1 cellular context compared by ENCODE assay signal in the genomic region with DNA sequence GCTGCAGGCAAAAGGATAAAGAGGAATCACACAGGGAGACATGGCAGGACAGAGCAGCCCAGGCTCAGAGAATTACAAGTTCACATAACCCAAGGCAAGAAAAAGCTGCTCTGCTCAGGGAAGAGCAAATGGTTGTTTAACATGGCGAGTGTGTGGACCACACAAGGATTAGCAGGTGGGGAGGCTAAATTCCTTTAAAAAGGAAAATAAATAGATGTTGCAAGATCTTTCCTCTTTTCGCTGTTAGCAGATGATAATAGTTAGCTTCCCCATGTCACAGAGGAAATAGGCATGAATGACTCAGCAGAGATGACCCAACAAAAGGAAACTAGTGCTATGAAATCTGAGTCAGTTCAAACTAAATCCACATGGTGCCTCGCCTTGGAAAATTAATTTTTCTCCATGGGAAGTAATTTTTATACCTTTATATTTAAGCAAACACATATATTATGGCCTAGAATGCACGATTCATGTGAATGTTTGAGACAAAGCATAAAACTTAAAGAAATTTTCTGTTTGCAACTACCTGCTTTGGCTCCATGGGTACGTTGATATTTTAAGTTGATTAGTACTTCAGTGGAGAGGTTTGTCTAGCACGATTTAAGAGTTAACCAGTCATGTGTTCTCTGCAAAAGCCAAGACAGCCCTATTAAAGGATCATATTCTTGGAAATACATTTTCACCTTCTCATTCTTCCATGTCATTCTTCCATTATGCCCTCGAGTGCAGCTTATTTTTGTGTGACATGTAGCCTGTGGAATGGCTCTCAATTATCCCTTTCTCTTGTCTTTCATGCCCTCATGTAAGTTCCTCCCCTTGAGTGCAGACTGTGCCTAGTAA.
TF ChIP-seq lines count a peak whose summit lies in the region.

No MANE protein-coding gene starts in this region.

TF ChIP-seq in K562, 482 proteins besides CTCF, POLR2A, EP300 and RAD21 (continued from another document and continues in another):
- TF ChIP-seq ZNF146 (CRISPR knock-in tag; IDR thresholded peaks at IDR 0.05; ENCODE audit: unreplicated experiment): no peak
- TF ChIP-seq RBM15 (IDR thresholded peaks at IDR 0.05; ENCODE audit: insufficient read depth, low read length): no peak
- no peak for TF ChIP-seq NFIC (IDR thresholded peaks at IDR 0.05)
- TF ChIP-seq NFRKB (IDR thresholded peaks at IDR 0.05; ENCODE audit: low read depth): peak; percentile 20; the same call in 1 of the 2 replicates
- TF ChIP-seq EGR1 (conservative IDR thresholded peaks at IDR 0.05): no peak
- TF ChIP-seq, protein P1, sequence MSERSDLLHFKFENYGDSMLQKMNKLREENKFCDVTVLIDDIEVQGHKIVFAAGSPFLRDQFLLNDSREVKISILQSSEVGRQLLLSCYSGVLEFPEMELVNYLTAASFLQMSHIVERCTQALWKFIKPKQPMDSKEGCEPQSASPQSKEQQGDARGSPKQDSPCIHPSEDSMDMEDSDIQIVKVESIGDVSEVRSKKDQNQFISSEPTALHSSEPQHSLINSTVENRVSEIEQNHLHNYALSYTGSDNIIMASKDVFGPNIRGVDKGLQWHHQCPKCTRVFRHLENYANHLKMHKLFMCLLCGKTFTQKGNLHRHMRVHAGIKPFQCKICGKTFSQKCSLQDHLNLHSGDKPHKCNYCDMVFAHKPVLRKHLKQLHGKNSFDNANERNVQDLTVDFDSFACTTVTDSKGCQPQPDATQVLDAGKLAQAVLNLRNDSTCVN (CRISPR knock-in tag; IDR thresholded peaks at IDR 0.05): no peak
- no peak for TF ChIP-seq DNMT1 (IDR thresholded peaks at IDR 0.05)
- TF ChIP-seq, protein P2, sequence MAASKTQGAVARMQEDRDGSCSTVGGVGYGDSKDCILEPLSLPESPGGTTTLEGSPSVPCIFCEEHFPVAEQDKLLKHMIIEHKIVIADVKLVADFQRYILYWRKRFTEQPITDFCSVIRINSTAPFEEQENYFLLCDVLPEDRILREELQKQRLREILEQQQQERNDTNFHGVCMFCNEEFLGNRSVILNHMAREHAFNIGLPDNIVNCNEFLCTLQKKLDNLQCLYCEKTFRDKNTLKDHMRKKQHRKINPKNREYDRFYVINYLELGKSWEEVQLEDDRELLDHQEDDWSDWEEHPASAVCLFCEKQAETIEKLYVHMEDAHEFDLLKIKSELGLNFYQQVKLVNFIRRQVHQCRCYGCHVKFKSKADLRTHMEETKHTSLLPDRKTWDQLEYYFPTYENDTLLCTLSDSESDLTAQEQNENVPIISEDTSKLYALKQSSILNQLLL (CRISPR knock-in tag; IDR thresholded peaks at IDR 0.05; ENCODE audit: borderline replicate concordance): no peak
- TF ChIP-seq MCM3 (IDR thresholded peaks at IDR 0.05): no peak
- TF ChIP-seq KLF6 (CRISPR knock-in tag; IDR thresholded peaks at IDR 0.05; ENCODE audit: borderline replicate concordance): peak; percentile 7; the same call in 1 of the 2 replicates
- no peak for TF ChIP-seq MXD1 (CRISPR knock-in tag; IDR thresholded peaks at IDR 0.05; ENCODE audit: borderline replicate concordance, poor library complexity, severe bottlenecking)
- TF ChIP-seq, protein P3, sequence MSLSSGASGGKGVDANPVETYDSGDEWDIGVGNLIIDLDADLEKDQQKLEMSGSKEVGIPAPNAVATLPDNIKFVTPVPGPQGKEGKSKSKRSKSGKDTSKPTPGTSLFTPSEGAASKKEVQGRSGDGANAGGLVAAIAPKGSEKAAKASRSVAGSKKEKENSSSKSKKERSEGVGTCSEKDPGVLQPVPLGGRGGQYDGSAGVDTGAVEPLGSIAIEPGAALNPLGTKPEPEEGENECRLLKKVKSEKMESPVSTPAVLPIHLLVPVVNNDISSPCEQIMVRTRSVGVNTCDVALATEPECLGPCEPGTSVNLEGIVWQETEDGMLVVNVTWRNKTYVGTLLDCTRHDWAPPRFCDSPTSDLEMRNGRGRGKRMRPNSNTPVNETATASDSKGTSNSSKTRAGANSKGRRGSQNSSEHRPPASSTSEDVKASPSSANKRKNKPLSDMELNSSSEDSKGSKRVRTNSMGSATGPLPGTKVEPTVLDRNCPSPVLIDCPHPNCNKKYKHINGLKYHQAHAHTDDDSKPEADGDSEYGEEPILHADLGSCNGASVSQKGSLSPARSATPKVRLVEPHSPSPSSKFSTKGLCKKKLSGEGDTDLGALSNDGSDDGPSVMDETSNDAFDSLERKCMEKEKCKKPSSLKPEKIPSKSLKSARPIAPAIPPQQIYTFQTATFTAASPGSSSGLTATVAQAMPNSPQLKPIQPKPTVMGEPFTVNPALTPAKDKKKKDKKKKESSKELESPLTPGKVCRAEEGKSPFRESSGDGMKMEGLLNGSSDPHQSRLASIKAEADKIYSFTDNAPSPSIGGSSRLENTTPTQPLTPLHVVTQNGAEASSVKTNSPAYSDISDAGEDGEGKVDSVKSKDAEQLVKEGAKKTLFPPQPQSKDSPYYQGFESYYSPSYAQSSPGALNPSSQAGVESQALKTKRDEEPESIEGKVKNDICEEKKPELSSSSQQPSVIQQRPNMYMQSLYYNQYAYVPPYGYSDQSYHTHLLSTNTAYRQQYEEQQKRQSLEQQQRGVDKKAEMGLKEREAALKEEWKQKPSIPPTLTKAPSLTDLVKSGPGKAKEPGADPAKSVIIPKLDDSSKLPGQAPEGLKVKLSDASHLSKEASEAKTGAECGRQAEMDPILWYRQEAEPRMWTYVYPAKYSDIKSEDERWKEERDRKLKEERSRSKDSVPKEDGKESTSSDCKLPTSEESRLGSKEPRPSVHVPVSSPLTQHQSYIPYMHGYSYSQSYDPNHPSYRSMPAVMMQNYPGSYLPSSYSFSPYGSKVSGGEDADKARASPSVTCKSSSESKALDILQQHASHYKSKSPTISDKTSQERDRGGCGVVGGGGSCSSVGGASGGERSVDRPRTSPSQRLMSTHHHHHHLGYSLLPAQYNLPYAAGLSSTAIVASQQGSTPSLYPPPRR (CRISPR knock-in tag; IDR thresholded peaks at IDR 0.05; ENCODE audit: borderline replicate concordance): no peak
- no peak for TF ChIP-seq MXI1 (IDR thresholded peaks at IDR 0.05; ENCODE audit: low read depth, low read length)
- no peak for TF ChIP-seq JUNB (CRISPR knock-in tag; conservative IDR thresholded peaks at IDR 0.05)
- TF ChIP-seq HMG20B (CRISPR knock-in tag; IDR thresholded peaks at IDR 0.05): no peak
- TF ChIP-seq STAT5B (CRISPR knock-in tag; IDR thresholded peaks at IDR 0.05): no peak
- peak; percentile 34 for TF ChIP-seq CXXC5 (CRISPR knock-in tag; IDR thresholded peaks at IDR 0.05)
- peak; percentile 20 to 22 for TF ChIP-seq AFF1 (IDR thresholded peaks at IDR 0.05; ENCODE audit: low read depth in 1 of 2, partially characterized antibody in 2 of 2)
- no peak for TF ChIP-seq BCLAF1 (IDR thresholded peaks at IDR 0.05; ENCODE audit: borderline replicate concordance in 1 of 2, control insufficient read depth in 1 of 2, low read depth in 2 of 2, low read length in 1 of 2)
- TF ChIP-seq JUN (IDR thresholded peaks at IDR 0.05; ENCODE audit: borderline replicate concordance, low read depth, low read length): peak; percentile 86
- no peak for TF ChIP-seq JUN (CRISPR knock-in tag; IDR thresholded peaks at IDR 0.05; ENCODE audit: borderline replicate concordance)
- no peak for TF ChIP-seq LARP7 (IDR thresholded peaks at IDR 0.05)
- no peak for TF ChIP-seq MED1 (CRISPR knock-in tag; IDR thresholded peaks at IDR 0.05; ENCODE audit: borderline replicate concordance)
- no peak for TF ChIP-seq ARID3A (IDR thresholded peaks at IDR 0.05; ENCODE audit: borderline replicate concordance, low read depth, low read length)
- TF ChIP-seq ZNF384 (IDR thresholded peaks at IDR 0.05; ENCODE audit: low read depth, low read length): no peak
- peak; percentile 34 for TF ChIP-seq TAL1 (IDR thresholded peaks at IDR 0.05)
- no peak for TF ChIP-seq ZFX (CRISPR knock-in tag; IDR thresholded peaks at IDR 0.05)
- peak; percentile 93 for TF ChIP-seq MAFK (IDR thresholded peaks at IDR 0.05; ENCODE audit: low read length)
- TF ChIP-seq, protein P4, sequence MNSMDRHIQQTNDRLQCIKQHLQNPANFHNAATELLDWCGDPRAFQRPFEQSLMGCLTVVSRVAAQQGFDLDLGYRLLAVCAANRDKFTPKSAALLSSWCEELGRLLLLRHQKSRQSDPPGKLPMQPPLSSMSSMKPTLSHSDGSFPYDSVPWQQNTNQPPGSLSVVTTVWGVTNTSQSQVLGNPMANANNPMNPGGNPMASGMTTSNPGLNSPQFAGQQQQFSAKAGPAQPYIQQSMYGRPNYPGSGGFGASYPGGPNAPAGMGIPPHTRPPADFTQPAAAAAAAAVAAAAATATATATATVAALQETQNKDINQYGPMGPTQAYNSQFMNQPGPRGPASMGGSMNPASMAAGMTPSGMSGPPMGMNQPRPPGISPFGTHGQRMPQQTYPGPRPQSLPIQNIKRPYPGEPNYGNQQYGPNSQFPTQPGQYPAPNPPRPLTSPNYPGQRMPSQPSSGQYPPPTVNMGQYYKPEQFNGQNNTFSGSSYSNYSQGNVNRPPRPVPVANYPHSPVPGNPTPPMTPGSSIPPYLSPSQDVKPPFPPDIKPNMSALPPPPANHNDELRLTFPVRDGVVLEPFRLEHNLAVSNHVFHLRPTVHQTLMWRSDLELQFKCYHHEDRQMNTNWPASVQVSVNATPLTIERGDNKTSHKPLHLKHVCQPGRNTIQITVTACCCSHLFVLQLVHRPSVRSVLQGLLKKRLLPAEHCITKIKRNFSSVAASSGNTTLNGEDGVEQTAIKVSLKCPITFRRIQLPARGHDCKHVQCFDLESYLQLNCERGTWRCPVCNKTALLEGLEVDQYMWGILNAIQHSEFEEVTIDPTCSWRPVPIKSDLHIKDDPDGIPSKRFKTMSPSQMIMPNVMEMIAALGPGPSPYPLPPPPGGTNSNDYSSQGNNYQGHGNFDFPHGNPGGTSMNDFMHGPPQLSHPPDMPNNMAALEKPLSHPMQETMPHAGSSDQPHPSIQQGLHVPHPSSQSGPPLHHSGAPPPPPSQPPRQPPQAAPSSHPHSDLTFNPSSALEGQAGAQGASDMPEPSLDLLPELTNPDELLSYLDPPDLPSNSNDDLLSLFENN (IDR thresholded peaks at IDR 0.05; ENCODE audit: low read depth in 2 of 2, low read length in 2 of 2): no peak
- TF ChIP-seq FOXA1 (IDR thresholded peaks at IDR 0.05; ENCODE audit: borderline replicate concordance): no peak
- TF ChIP-seq ZBTB43 (CRISPR knock-in tag; IDR thresholded peaks at IDR 0.05): no peak
